Comparison of ENCODE assay signal across 1 cellular context in the genomic region with DNA sequence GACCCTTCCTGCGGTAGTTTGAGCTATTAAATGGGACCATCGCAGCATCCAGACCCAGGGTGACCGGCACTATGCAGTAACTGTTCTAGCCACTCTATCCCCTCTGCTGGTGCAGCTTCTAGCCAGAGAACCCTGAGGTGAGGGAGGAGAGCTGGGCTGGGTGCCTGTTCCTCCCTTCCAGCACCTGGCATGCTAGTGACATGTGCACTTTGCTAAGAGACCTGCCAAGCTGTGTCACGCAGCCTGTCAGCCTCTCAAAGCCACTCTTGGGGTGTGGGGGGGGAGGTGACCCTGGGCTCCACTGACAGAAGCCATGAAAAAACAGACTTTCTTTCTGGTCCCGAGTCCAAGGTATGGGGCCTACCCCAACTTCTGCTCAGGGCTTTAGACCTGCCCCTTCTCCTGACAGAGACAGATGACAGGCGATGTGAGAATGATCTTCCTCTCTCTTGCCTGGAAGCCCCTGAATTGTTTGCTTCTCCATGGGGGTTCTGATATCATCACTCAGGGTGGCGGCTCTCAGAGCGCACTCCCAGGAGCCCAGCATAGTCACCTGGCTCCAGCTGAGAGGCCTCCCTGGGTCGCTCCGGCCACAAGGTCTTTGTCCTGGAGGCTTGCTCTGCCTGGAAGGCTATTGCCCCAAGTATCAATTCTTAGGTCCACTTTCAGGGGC.
TF ChIP-seq lines count a peak whose summit lies in the region.

No MANE protein-coding gene starts in this region.

TF ChIP-seq in SK-N-SH, 30 proteins besides CTCF, POLR2A, EP300 and RAD21 (continued from another document):
- TF ChIP-seq, protein P1, sequence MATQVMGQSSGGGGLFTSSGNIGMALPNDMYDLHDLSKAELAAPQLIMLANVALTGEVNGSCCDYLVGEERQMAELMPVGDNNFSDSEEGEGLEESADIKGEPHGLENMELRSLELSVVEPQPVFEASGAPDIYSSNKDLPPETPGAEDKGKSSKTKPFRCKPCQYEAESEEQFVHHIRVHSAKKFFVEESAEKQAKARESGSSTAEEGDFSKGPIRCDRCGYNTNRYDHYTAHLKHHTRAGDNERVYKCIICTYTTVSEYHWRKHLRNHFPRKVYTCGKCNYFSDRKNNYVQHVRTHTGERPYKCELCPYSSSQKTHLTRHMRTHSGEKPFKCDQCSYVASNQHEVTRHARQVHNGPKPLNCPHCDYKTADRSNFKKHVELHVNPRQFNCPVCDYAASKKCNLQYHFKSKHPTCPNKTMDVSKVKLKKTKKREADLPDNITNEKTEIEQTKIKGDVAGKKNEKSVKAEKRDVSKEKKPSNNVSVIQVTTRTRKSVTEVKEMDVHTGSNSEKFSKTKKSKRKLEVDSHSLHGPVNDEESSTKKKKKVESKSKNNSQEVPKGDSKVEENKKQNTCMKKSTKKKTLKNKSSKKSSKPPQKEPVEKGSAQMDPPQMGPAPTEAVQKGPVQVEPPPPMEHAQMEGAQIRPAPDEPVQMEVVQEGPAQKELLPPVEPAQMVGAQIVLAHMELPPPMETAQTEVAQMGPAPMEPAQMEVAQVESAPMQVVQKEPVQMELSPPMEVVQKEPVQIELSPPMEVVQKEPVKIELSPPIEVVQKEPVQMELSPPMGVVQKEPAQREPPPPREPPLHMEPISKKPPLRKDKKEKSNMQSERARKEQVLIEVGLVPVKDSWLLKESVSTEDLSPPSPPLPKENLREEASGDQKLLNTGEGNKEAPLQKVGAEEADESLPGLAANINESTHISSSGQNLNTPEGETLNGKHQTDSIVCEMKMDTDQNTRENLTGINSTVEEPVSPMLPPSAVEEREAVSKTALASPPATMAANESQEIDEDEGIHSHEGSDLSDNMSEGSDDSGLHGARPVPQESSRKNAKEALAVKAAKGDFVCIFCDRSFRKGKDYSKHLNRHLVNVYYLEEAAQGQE (IDR thresholded peaks at IDR 0.05; ENCODE audit: low read depth, low read length) = no peak
- TF ChIP-seq, protein P2, sequence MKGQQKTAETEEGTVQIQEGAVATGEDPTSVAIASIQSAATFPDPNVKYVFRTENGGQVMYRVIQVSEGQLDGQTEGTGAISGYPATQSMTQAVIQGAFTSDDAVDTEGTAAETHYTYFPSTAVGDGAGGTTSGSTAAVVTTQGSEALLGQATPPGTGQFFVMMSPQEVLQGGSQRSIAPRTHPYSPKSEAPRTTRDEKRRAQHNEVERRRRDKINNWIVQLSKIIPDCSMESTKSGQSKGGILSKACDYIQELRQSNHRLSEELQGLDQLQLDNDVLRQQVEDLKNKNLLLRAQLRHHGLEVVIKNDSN (IDR thresholded peaks at IDR 0.05; ENCODE audit: borderline replicate concordance, low read depth) = no peak
